Comparison of ENCODE assay signal across 1 cellular context in the genomic region with DNA sequence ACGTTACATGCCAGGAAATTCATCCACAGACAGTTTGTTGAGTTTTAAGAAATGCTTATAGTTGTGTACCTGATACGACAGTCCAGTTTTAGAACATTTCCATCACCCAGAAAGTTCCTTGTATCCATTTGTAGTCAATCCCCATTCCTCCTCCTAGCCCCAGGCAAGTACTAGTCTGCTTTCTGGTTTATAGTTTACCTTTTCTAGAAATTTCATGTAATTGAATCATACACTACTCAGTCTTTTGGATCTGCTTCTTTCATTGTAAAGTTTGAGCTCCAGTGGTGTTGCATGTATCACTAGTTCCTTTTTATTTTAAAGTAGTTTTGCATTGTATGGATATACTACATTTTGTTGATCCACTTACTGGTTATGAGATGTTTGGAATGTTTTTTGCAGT.
TF ChIP-seq lines count a peak whose summit lies in the region.

No MANE protein-coding gene starts in this region.

TF ChIP-seq in IMR-90, 13 proteins besides CTCF, POLR2A, EP300 and RAD21 (continued from another document):
- TF ChIP-seq, protein P1, sequence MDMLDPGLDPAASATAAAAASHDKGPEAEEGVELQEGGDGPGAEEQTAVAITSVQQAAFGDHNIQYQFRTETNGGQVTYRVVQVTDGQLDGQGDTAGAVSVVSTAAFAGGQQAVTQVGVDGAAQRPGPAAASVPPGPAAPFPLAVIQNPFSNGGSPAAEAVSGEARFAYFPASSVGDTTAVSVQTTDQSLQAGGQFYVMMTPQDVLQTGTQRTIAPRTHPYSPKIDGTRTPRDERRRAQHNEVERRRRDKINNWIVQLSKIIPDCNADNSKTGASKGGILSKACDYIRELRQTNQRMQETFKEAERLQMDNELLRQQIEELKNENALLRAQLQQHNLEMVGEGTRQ (IDR thresholded peaks at IDR 0.05; ENCODE audit: low read depth, low read length), result no peak
- TF ChIP-seq MAFK (IDR thresholded peaks at IDR 0.05; ENCODE audit: low read depth, low read length) (no peak), RFX5 (IDR thresholded peaks at IDR 0.05; ENCODE audit: low read depth, low read length) (no peak), CEBPB (IDR thresholded peaks at IDR 0.05; ENCODE audit: low read depth, low read length) (no peak)
